27 cellular contexts compared by ENCODE assay signal in the genomic region with DNA sequence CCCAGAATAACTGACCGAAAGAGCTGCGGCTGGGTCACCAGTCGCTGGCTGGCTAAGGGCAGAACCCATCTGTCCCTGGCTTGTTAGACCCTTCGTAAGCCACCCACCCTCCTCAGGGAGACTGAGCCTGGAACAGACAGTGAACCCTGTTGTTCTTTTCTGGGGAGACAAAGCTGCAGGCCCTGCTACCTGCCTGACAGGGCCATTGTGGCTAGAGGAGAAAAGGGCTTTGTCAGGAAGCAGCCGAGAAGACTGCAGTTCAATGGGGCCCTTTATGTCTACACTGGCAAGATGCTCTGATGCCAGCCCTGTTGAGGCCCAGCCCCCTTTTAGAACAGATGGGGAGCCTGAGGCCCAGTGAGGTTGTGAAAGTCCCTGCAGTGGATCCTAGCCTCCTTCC. TPM values are rescaled to one million over a fixed set of nuclear protein-coding genes. Genes with fewer than 3 reads are reported as not detected.
A peak's percentile ranks its signal among the peaks of the same experiment; 100 is the strongest.
DNase-seq lines count a peak whose midpoint lies in the region; ATAC-seq, FAIRE-seq and TF ChIP-seq lines count a peak whose summit lies in the region.
"Had no signal": no experiment of that assay in that cellular context is flagged by ENCODE, and none has a peak within 500 bp of the region (broad histone marks: within the 10 kb centered on the region; RNA-seq: fewer than 3 reads in every experiment).

No MANE protein-coding gene starts in this region.

- in situ Hi-C loops in SK-MEL-5 (cut with HindIII; ENCODE audit: low pct_unique_long_range_greater_than_20kb, low sequenced_read_pairs) = no loop called here

- no peak for FAIRE-seq in HTR-8/SVneo (lab: Jason Lieb, UNC)
- FAIRE-seq: colon, GM12892, H1, urothelium cell line had no signal

- DNase-seq in SK-MEL-5 (ENCODE audit: low read depth, low spot score) (peak; percentile 87), coronary artery (ENCODE audit: low spot score) (peak; percentile 47), medulla oblongata (ENCODE audit: extremely low spot score) (peak; percentile 95), substantia nigra (lab: John Stamatoyannopoulos, UW) (peak; percentile 25 to 95 (median 81)), HTR-8/SVneo (ENCODE audit: insufficient read length, low spot score) (no peak)
- no peak for DNase-seq in activated T-cell treated with anti-CD3 and anti-CD28 coated beads, Interleukin-2, amount 50 U/mL, for 48 hours
- DNase-seq: activated CD4-positive, alpha-beta T cell treated with anti-CD3 and anti-CD28 coated beads for 36 hours; activated naive CD4-positive, alpha-beta T cell treated with Interleukin-2 at 50 U/mL for 16 hours; activated T-cell treated with anti-CD3 and anti-CD28 coated beads, Interleukin-2, amount 50 U/mL, for 4 hours; CD4-positive, alpha-beta T cell; EL; immature natural killer cell; KBM-7; left lung; naive thymus-derived CD4-positive, alpha-beta T cell; NCI-H1105 treated with DMSO at 0.1 percent for 48 hours; NCI-H2029; NCI-H524 treated with DMSO at 0.1 percent for 48 hours; right lobe of liver; stimulated activated CD4-positive, alpha-beta T cell treated with anti-CD3 and anti-CD28 coated beads, Interleukin-4, amount 100 ng/mL, for 1 hour had no signal

- TF ChIP-seq CTCF in coronary artery (IDR thresholded peaks at IDR 0.05) = no peak

- ATAC-seq in HG03520 (IDR thresholded peaks at IDR 0.05; ENCODE audit: unreplicated experiment) = no peak
- ATAC-seq: activated CD4-positive, alpha-beta T cell treated with anti-CD3 and anti-CD28 coated beads for 36 hours; activated T-cell treated with anti-CD3 and anti-CD28 coated beads, Interleukin-2, amount 50 U/mL, for 4 hours; left lung; naive thymus-derived CD4-positive, alpha-beta T cell; right lobe of liver had no signal

- no peak overlapping the region for H3K4me3 ChIP-seq in coronary artery
- H3K4me3 ChIP-seq: breast epithelium, left lung, right lobe of liver had no signal

- H3K27ac ChIP-seq in coronary artery = no peak overlapping the region
- H3K27ac ChIP-seq in substantia nigra (ENCODE audit: low read depth, low read length, poor library complexity, severe bottlenecking) = peak overlapping the region; percentile 98
- H3K27ac ChIP-seq: breast epithelium, left lung, right lobe of liver had no signal

RNA-seq across cellular contexts. Expression of a gene that starts 3.7 kb away (rescaled TPM):
- total RNA-seq in SK-MEL-5 (2014; rRNA removed; shearing (Covaris generic)) = 0.67 TPM in 1 of 2 replicates, not detected in the other
- polyA plus RNA-seq in SK-MEL-5 (2015; cell fraction: cytosol; rRNA removed) = 0.20 and 0.21 TPM in 2 replicates
- not detected in 2 replicates for polyA plus RNA-seq in SK-MEL-5 (2015; cell fraction: nucleus; rRNA removed)
- total RNA-seq: HT1080 had no signal
- polyA plus RNA-seq: immature natural killer cell; naive thymus-derived CD4-positive, alpha-beta T cell had no signal

Comparison
In these comparisons a context has a peak if more than half of its experiments do, and no peak if none do; other contexts are left out.
1. DNase-seq: peak in SK-MEL-5 (single experiment), coronary artery (single experiment), medulla oblongata (single experiment) and substantia nigra (49 of 49); none in activated T-cell treated with anti-CD3 and anti-CD28 coated beads, Interleukin-2, amount 50 U/mL, for 48 hours (0 of 2) and HTR-8/SVneo (single experiment).